ENCODE assay signal across 1 cellular context in the genomic region with DNA sequence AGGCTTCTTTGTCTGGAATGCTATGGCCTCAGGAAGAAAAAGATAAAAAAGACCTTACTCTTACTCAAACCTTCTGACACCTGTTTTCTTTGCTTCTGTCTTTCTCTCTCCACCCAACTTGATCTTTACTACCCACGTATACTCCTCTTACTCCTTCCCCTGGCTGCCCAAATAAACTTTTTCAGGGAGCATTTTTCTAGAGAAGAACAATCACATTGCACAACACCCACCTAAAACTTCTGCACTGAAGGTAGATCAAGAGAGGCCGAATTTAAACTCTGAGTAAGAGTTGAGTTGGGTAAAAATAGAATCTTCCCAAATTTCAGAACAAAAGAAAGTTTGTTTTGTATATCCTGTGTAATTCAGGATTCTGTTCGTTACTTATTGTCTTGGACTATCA.
TF ChIP-seq lines count a peak whose summit lies in the region.

No MANE protein-coding gene starts in this region.

TF ChIP-seq in endothelial cell of umbilical vein, 7 proteins besides CTCF, POLR2A, EP300 and RAD21:
- no peak for TF ChIP-seq GATA2 (IDR thresholded peaks at IDR 0.05; ENCODE audit: insufficient read depth, insufficient read length, low read depth, low read length)
- TF ChIP-seq, protein P1, sequence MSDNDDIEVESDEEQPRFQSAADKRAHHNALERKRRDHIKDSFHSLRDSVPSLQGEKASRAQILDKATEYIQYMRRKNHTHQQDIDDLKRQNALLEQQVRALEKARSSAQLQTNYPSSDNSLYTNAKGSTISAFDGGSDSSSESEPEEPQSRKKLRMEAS (IDR thresholded peaks at IDR 0.05; ENCODE audit: insufficient read depth, insufficient read length): no peak
- no peak for TF ChIP-seq POLR2AphosphoS5 (IDR thresholded peaks at IDR 0.05; ENCODE audit: insufficient read depth, low read depth, low read length)
- no peak for TF ChIP-seq MYC (IDR thresholded peaks at IDR 0.05; ENCODE audit: low read depth, low read length)
- no peak for TF ChIP-seq EZH2 (IDR thresholded peaks at IDR 0.05; ENCODE audit: borderline replicate concordance, low read depth, low read length, severe bottlenecking)
- no peak for TF ChIP-seq JUN (IDR thresholded peaks at IDR 0.05; ENCODE audit: borderline replicate concordance, insufficient read depth, insufficient read length, low read depth)
- TF ChIP-seq FOS (IDR thresholded peaks at IDR 0.05; ENCODE audit: borderline replicate concordance, insufficient read depth, low read length): no peak
TF ChIP-seq in endothelial cell of umbilical vein: peak in this region for 0.
